In genomic region chr5:151014680-151015343, GRCh38 we compare ENCODE assay signal across 21 cellular contexts. TPM values are rescaled to one million over a fixed set of nuclear protein-coding genes. Genes with fewer than 3 reads are reported as not detected.
DNase-seq lines count a peak whose midpoint lies in the region; ATAC-seq and TF ChIP-seq lines count a peak whose summit lies in the region.
"Had no signal": no experiment of that assay in that cellular context is flagged by ENCODE, and none has a peak within 500 bp of the region (broad histone marks: within the 10 kb centered on the region; RNA-seq: fewer than 3 reads in every experiment).

No MANE protein-coding gene starts in this region.

- TF ChIP-seq POLR2A in heart left ventricle (IDR thresholded peaks at IDR 0.05), result no peak

- no peak for TF ChIP-seq CTCF in heart left ventricle (IDR thresholded peaks at IDR 0.05)
- no peak for TF ChIP-seq CTCF in nephron progenitor cell (IDR thresholded peaks at IDR 0.05)
- TF ChIP-seq CTCF in upper lobe of right lung (IDR thresholded peaks at IDR 0.05), result no peak
- TF ChIP-seq CTCF in foreskin keratinocyte (conservative IDR thresholded peaks at IDR 0.05), result no peak

- DNase-seq in Right ventricle myocardium superior (no peak), heart left ventricle (no peak), foreskin melanocyte (peak; percentile 93), nephron progenitor cell (no peak), upper lobe of right lung (no peak), HuH-7.5 (ENCODE audit: low spot score) (no peak), foreskin keratinocyte (no peak)
- DNase-seq: activated CD4-positive, alpha-beta T cell treated with anti-CD3 and anti-CD28 coated beads, Interleukin-2, amount 10 ng/mL, durations not matched to agents 24 days and 14 days; activated CD8-positive, alpha-beta memory T cell treated with anti-CD3 and anti-CD28 coated beads, Interleukin-2, amount 50 U/mL, for 48 hours; activated naive CD4-positive, alpha-beta T cell; CD4-positive, alpha-beta memory T cell; head of caudate nucleus; HFFc6; NCI-H1436 treated with DMSO at 0.1 percent for 48 hours; ovary; stimulated activated CD4-positive, alpha-beta T cell treated with anti-CD3 and anti-CD28 coated beads, Interleukin-12 subunit alpha, Interleukin-12 subunit beta, amount 100 ng/mL, for 4 hours; SW 1271 had no signal

- H3K27ac Mint-ChIP-seq in nephron progenitor cell, result peak overlapping the region; percentile 17
- H3K27ac Mint-ChIP-seq: activated CD4-positive, alpha-beta T cell treated with anti-CD3 and anti-CD28 coated beads, Interleukin-2, amount 10 ng/mL, durations not matched to agents 24 days and 14 days; HFFc6 had no signal

- peaks cover 13% of the 10 kb centered on the region for H3K27me3 Mint-ChIP-seq in nephron progenitor cell (ENCODE audit: low read depth, poor library complexity)
- H3K27me3 Mint-ChIP-seq: CD4-positive, alpha-beta memory T cell had no signal

- H3K36me3 ChIP-seq in heart left ventricle, result no peaks in the 10 kb centered on the region
- H3K36me3 ChIP-seq in upper lobe of right lung, result no peaks in the 10 kb centered on the region
- H3K36me3 ChIP-seq: ascending aorta, ovary, tibial artery had no signal

- H3K4me1 ChIP-seq in heart left ventricle, result peaks cover 0 to 33% (median 4%) of the 10 kb centered on the region in 12 donors
- H3K4me1 ChIP-seq in upper lobe of right lung, result peaks cover 31% of the 10 kb centered on the region
- no peaks in the 10 kb centered on the region for H3K4me1 ChIP-seq in foreskin keratinocyte
- H3K4me1 ChIP-seq: ascending aorta had no signal

- no peaks in the 10 kb centered on the region for H3K9me3 ChIP-seq in heart left ventricle
- H3K9me3 ChIP-seq in upper lobe of right lung, result no peaks in the 10 kb centered on the region
- H3K9me3 ChIP-seq: ascending aorta, ovary, tibial artery had no signal

- intact Hi-C loops in Right ventricle myocardium superior (cut with DNase I), result no loop called here
- intact Hi-C loops in heart left ventricle (cut with DNase I), result no loop called here
- intact Hi-C loops in upper lobe of right lung (cut with DNase I), result no loop called here

- H3K4me3 Mint-ChIP-seq in nephron progenitor cell, result no peak overlapping the region
- H3K4me3 Mint-ChIP-seq: activated CD4-positive, alpha-beta T cell treated with anti-CD3 and anti-CD28 coated beads, Interleukin-2, amount 10 ng/mL, durations not matched to agents 24 days and 14 days; CD4-positive, alpha-beta memory T cell; HFFc6 had no signal

- peaks cover 19% of the 10 kb centered on the region for H3K4me1 Mint-ChIP-seq in nephron progenitor cell

- peak; percentile 14 for ATAC-seq in Right ventricle myocardium superior (ENCODE audit: poor library complexity)
- ATAC-seq in heart left ventricle, result no peak
- ATAC-seq in upper lobe of right lung, result no peak
- ATAC-seq in foreskin keratinocyte, result no peak
- no peak for ATAC-seq in HG02885 (IDR thresholded peaks at IDR 0.05; ENCODE audit: poor library complexity, unreplicated experiment)

- H3K27me3 ChIP-seq in heart left ventricle (no peaks in the 10 kb centered on the region), upper lobe of right lung (no peaks in the 10 kb centered on the region), foreskin keratinocyte (no peaks in the 10 kb centered on the region)
- H3K27me3 ChIP-seq: ascending aorta, ovary, tibial artery had no signal

- H3K4me3 ChIP-seq in heart left ventricle (no peak overlapping the region), upper lobe of right lung (no peak overlapping the region)
- H3K4me3 ChIP-seq: ascending aorta, ovary, tibial artery had no signal

- no peaks in the 10 kb centered on the region for H3K9me3 Mint-ChIP-seq in nephron progenitor cell
- H3K9me3 Mint-ChIP-seq: activated CD4-positive, alpha-beta T cell treated with anti-CD3 and anti-CD28 coated beads, Interleukin-2, amount 10 ng/mL, durations not matched to agents 24 days and 14 days; CD4-positive, alpha-beta memory T cell; HFFc6 had no signal

- WGBS in heart left ventricle, 4 donors, result 80 to 89% (median 84%) methylated on average over 4 of the region's 4 CpGs

- H3K27ac ChIP-seq in heart left ventricle, result peak overlapping the region in 2 of 12 donors; percentile 22 to 59
- peak overlapping the region; percentile 39 for H3K27ac ChIP-seq in upper lobe of right lung
- H3K27ac ChIP-seq in foreskin keratinocyte, result no peak overlapping the region
- H3K27ac ChIP-seq: ascending aorta, ovary, tibial artery had no signal

- H3K36me3 Mint-ChIP-seq in nephron progenitor cell (ENCODE audit: low read depth), result no peaks in the 10 kb centered on the region
- H3K36me3 Mint-ChIP-seq: CD4-positive, alpha-beta memory T cell had no signal

RNA-seq across cellular contexts. Expression of gene GPX3, which starts 5.6 kb away (rescaled TPM):
- total RNA-seq in Right ventricle myocardium superior (592 TPM), heart left ventricle (1,000 to 10,000 TPM in 2 of 9 donors, 100 to 1,000 TPM in 7; 416 to 1,563 (median 738) TPM), upper lobe of right lung (1,259 TPM), foreskin keratinocyte (6.9 and 13.2 TPM in 2 replicates)
- polyA plus RNA-seq in heart left ventricle (1,000 to 10,000 TPM in 1 of 2 donors, 100 to 1,000 TPM in 1; 819 to 1,415 TPM), foreskin keratinocyte (12.7 and 26.6 TPM in 2 replicates)
- total RNA-seq: A172; activated CD4-positive, alpha-beta T cell treated with anti-CD3 and anti-CD28 coated beads, Interleukin-2, amount 10 ng/mL, durations not matched to agents 24 days and 14 days; CD4-positive, alpha-beta memory T cell had no signal

Comparison
In these comparisons a context has a peak if more than half of its experiments do, and no peak if none do; other contexts are left out.
1. RNA of gene GPX3, which starts 5.6 kb away (total RNA-seq): 1,259 TPM in upper lobe of right lung (single experiment), 416 to 1,563 TPM in heart left ventricle and 592 TPM in Right ventricle myocardium superior (single experiment); 6.9 to 13.2 TPM in foreskin keratinocyte; every median in the first group is over 10 times any median in the second.